8 cellular contexts compared by ENCODE assay signal in genomic region chr20:4740774-4741431, GRCh38. TPM values are rescaled to one million over a fixed set of nuclear protein-coding genes. Genes with fewer than 3 reads are reported as not detected.
DNase-seq lines count a peak whose midpoint lies in the region; ATAC-seq and TF ChIP-seq lines count a peak whose summit lies in the region.

No MANE protein-coding gene starts in this region.

- intact Hi-C loops in sigmoid colon (cut with DNase I), result no loop called here

- no peaks in the 10 kb centered on the region for H3K4me1 ChIP-seq in sigmoid colon

- WGBS in sigmoid colon, 2 donors, result 26 to 34% methylated on average over 10 of the region's 10 CpGs

- no peak for TF ChIP-seq POLR2A in sigmoid colon (IDR thresholded peaks at IDR 0.05)

- no peak overlapping the region for H3K27ac ChIP-seq in 22Rv1
- H3K27ac ChIP-seq in sigmoid colon, result no peak overlapping the region

- no peak overlapping the region for H3K4me3 ChIP-seq in GM12865 (ENCODE audit: low read depth, low read length)
- H3K4me3 ChIP-seq in fibroblast of the aortic adventitia (ENCODE audit: low read depth, low read length), result no peak overlapping the region
- no peak overlapping the region for H3K4me3 ChIP-seq in sigmoid colon

- no peak for TF ChIP-seq EP300 in sigmoid colon (IDR thresholded peaks at IDR 0.05)

- DNase-seq in GM12865 (ENCODE audit: low read depth) (peak; percentile 63), OCI-M2 (lab: John Stamatoyannopoulos, UW; ENCODE audit: unreplicated experiment) (peak; percentile 39), fibroblast of the aortic adventitia (ENCODE audit: low read depth) (peak; percentile 57), sigmoid colon (no peak), LoVo (ENCODE audit: low spot score) (no peak)
- DNase-seq in activated T-cell treated with anti-CD3 and anti-CD28 coated beads, Interleukin-2, amount 50 U/mL, for 1 hour, result peak; percentile 69

- H3K27me3 ChIP-seq in sigmoid colon, result no peaks in the 10 kb centered on the region

- no peaks in the 10 kb centered on the region for H3K9me3 ChIP-seq in sigmoid colon

- ATAC-seq in GM18870 (IDR thresholded peaks at IDR 0.05; ENCODE audit: unreplicated experiment), result no peak

- TF ChIP-seq CTCF in 22Rv1 (IDR thresholded peaks at IDR 0.05), result peak; percentile 90
- TF ChIP-seq CTCF in GM12865 (IDR thresholded peaks at IDR 0.05; ENCODE audit: insufficient read depth, low read depth, low read length, missing control alignments), result peak; percentile 79
- peak; percentile 77 for TF ChIP-seq CTCF in fibroblast of the aortic adventitia (IDR thresholded peaks at IDR 0.05; ENCODE audit: insufficient read depth, low read length)
- TF ChIP-seq CTCF in sigmoid colon (IDR thresholded peaks at IDR 0.05), result peak in 3 of 4 experiments; percentile 36 to 70 (median 44)

- no peaks in the 10 kb centered on the region for H3K36me3 ChIP-seq in sigmoid colon

RNA-seq across cellular contexts. Expression of gene PRND, which starts 19.2 kb away (rescaled TPM):
- total RNA-seq in fibroblast of the aortic adventitia (ENCODE audit: low replicate concordance), result not detected in 2 replicates
- 1 to 10 TPM in 2 of 4 donors, under 1 TPM in 2; 0.33 to 6.4 (median 3.4) TPM for total RNA-seq in sigmoid colon
- under 1 TPM in 1 of 3 donors, not detected in 2; 0.04 TPM for polyA plus RNA-seq in sigmoid colon

RNA-seq across cellular contexts. Expression of gene PRNP, which starts 54.6 kb away (rescaled TPM):
- total RNA-seq in fibroblast of the aortic adventitia (ENCODE audit: low replicate concordance) (102 and 154 TPM in 2 replicates), sigmoid colon (100 to 1,000 TPM; 285 to 415 (median 351) TPM)
- polyA plus RNA-seq in sigmoid colon, result 10 to 100 TPM; 14.8 to 66.0 (median 16.8) TPM

Comparison
In these comparisons a context has a peak if more than half of its experiments do, and no peak if none do; other contexts are left out.
1. DNase-seq: peak in GM12865 (single experiment), OCI-M2 (single experiment), activated T-cell treated with anti-CD3 and anti-CD28 coated beads, Interleukin-2, amount 50 U/mL, for 1 hour (single experiment) and fibroblast of the aortic adventitia (single experiment); none in sigmoid colon (single experiment) and LoVo (single experiment).
2. Peak in every context shown above with its lines, with median percentiles within 50 percentile points of each other: CTCF ChIP-seq.